Comparison of ENCODE assay signal across 15 cellular contexts in genomic region chr4:176753049-176753448, GRCh38. TPM values are rescaled to one million over a fixed set of nuclear protein-coding genes. Genes with fewer than 3 reads are reported as not detected.
DNase-seq lines count a peak whose midpoint lies in the region; ATAC-seq, FAIRE-seq and TF ChIP-seq lines count a peak whose summit lies in the region.
"Had no signal": no experiment of that assay in that cellular context is flagged by ENCODE, and none has a peak within 500 bp of the region (broad histone marks: within the 10 kb centered on the region; RNA-seq: fewer than 3 reads in every experiment).

No MANE protein-coding gene starts in this region.

- peak overlapping the region; percentile 11 for H3K27ac ChIP-seq in keratinocyte (ENCODE audit: control insufficient read depth, insufficient read depth, low read length)

- H3K36me3 ChIP-seq in keratinocyte (ENCODE audit: control insufficient read depth in 2 of 2, extremely low read depth in 1 of 2, insufficient read depth in 2 of 2, low read length in 2 of 2) = no peaks in the 10 kb centered on the region

- no peak overlapping the region for H3K4me2 ChIP-seq in keratinocyte (ENCODE audit: control insufficient read depth, extremely low read depth, insufficient read depth, low read depth, low read length)

- H3K4me1 ChIP-seq in keratinocyte (ENCODE audit: control insufficient read depth, extremely low read depth, insufficient read depth, low read length) = peaks cover 7% of the 10 kb centered on the region

- peaks cover 93% of the 10 kb centered on the region for H3K79me2 ChIP-seq in keratinocyte (ENCODE audit: control insufficient read depth, insufficient read depth, low read length)

- H3K27me3 ChIP-seq in keratinocyte (ENCODE audit: control insufficient read depth, extremely low read depth, insufficient read depth, low read length) = no peaks in the 10 kb centered on the region

- dilution Hi-C loops in keratinocyte (cut with MboI; ENCODE audit: extremely low pct_ligation_motif_present, low sequenced_read_pairs) = no loop called here

- H4K20me1 ChIP-seq in keratinocyte (ENCODE audit: control insufficient read depth, extremely low read depth, insufficient read depth, low read length) = peaks cover 16% of the 10 kb centered on the region

- DNase-seq in ACHN = peak; percentile 53
- peak; percentile 95 for DNase-seq in HS-5 (ENCODE audit: low read depth)
- DNase-seq in astrocyte of the spinal cord (ENCODE audit: low read depth, low spot score) = peak; percentile 94
- no peak for DNase-seq in keratinocyte (ENCODE audit: low read depth, low spot score)
- DNase-seq in mesenteric fat pad (ENCODE audit: low spot score) = no peak
- DNase-seq in activated CD8-positive, alpha-beta memory T cell treated with anti-CD3 and anti-CD28 coated beads, Interleukin-2, amount 50 U/mL, for 4 hours = no peak
- no peak for DNase-seq in hippocampal formation (lab: John Stamatoyannopoulos, UW)
- DNase-seq: activated CD4-positive, alpha-beta T cell treated with anti-CD3 and anti-CD28 coated beads, Interleukin-2, amount 10 ng/mL, durations not matched to agents 7 days and 5 days; activated naive CD4-positive, alpha-beta T cell; C1 segment of cervical spinal cord; immature natural killer cell; NCI-H526 treated with DMSO at 0.1 percent for 48 hours; nephron progenitor cell; stimulated activated naive B cell treated with anti-CD40 and anti-IgM and Interleukin-4, amounts not matched to agents 10 μg/mL and 1 μg/mL and 100 μg/mL, for 72 hours had no signal

- in situ Hi-C loops in ACHN (cut with HindIII; ENCODE audit: low pct_ligation_motif_present, low pct_unique_long_range_greater_than_20kb, low sequenced_read_pairs) (no loop called here), astrocyte of the spinal cord (cut with HindIII; ENCODE audit: low sequenced_read_pairs) (no loop called here)

- H3K4me3 ChIP-seq in astrocyte of the spinal cord (ENCODE audit: low read depth, low read length) (no peak overlapping the region), keratinocyte (ENCODE audit: control insufficient read depth in 2 of 3, extremely low read depth in 1 of 3, insufficient read depth in 2 of 3, low read depth in 1 of 3, low read length in 3 of 3) (no peak overlapping the region)

- peak; percentile 41 for FAIRE-seq in keratinocyte (lab: Jason Lieb, UNC)

- no peak overlapping the region for H3K9ac ChIP-seq in keratinocyte (ENCODE audit: control insufficient read depth, extremely low read depth, insufficient read depth, low read length)

- H2AFZ ChIP-seq in keratinocyte (ENCODE audit: control insufficient read depth, low read length) = no peak overlapping the region

- ATAC-seq in GM21423 (IDR thresholded peaks at IDR 0.05; ENCODE audit: unreplicated experiment) = no peak
- ATAC-seq: stimulated activated naive B cell treated with anti-CD40 and anti-IgM and Interleukin-4, amounts not matched to agents 10 μg/mL and 1 μg/mL and 100 μg/mL, for 72 hours had no signal

- no peaks in the 10 kb centered on the region for H3K9me3 ChIP-seq in keratinocyte (ENCODE audit: control insufficient read depth, low read depth, low read length)

- TF ChIP-seq CTCF in astrocyte of the spinal cord (IDR thresholded peaks at IDR 0.05; ENCODE audit: low read depth, low read length) (no peak), keratinocyte (optimal IDR thresholded peaks at IDR 0.05 in 1 of 3, IDR thresholded peaks at IDR 0.05 in 1 of 3, conservative IDR thresholded peaks at IDR 0.05 in 1 of 3; ENCODE audit: extremely low read depth in 1 of 3, insufficient read depth in 2 of 3, low read length in 3 of 3) (no peak)

- H3K9me1 ChIP-seq in keratinocyte (ENCODE audit: control insufficient read depth, extremely low read depth, insufficient read depth, low read length) = peaks cover 3% of the 10 kb centered on the region

RNA-seq across cellular contexts. Expression of gene VEGFC, which starts 39.7 kb away (rescaled TPM):
- 7.6 to 46.0 TPM (median 19.4 TPM) in 3 replicates for polyA plus RNA-seq in keratinocyte
- 4.3 TPM for polyA plus RNA-seq in keratinocyte (2011; ENCODE audit: low read depth)
- 14.2 and 19.9 TPM in 2 replicates for polyA plus RNA-seq in keratinocyte (2011; cell fraction: cytosol; rRNA removed)
- 28.6 and 29.0 TPM in 2 replicates for polyA plus RNA-seq in keratinocyte (2011; cell fraction: nucleus; rRNA removed)
- 5.1 and 33.6 TPM in 2 replicates for polyA plus RNA-seq in keratinocyte (2012; ENCODE audit: low replicate concordance)
- 12.5 to 21.1 TPM (median 20.0 TPM) in 3 replicates for polyA minus RNA-seq in keratinocyte
- polyA minus RNA-seq in keratinocyte (2011; cell fraction: cytosol; rRNA and poly(A)+ RNA removed) = 10.6 TPM
- polyA minus RNA-seq in keratinocyte (2011; cell fraction: nucleus; rRNA and poly(A)+ RNA removed) = 10.4 and 14.9 TPM in 2 replicates
- 27.6 TPM for total RNA-seq in mesenteric fat pad
- total RNA-seq: activated CD4-positive, alpha-beta T cell treated with anti-CD3 and anti-CD28 coated beads, Interleukin-2, amount 10 ng/mL, durations not matched to agents 7 days and 5 days had no signal
- polyA plus RNA-seq: immature natural killer cell had no signal

Comparison
In these comparisons a context has a peak if more than half of its experiments do, and no peak if none do; other contexts are left out.
1. DNase-seq: peak in ACHN (single experiment), HS-5 (single experiment) and astrocyte of the spinal cord (single experiment); none in keratinocyte (single experiment), mesenteric fat pad (single experiment), activated CD8-positive, alpha-beta memory T cell treated with anti-CD3 and anti-CD28 coated beads, Interleukin-2, amount 50 U/mL, for 4 hours (single experiment) and hippocampal formation (0 of 2).